ENCODE assay signal across 8 cellular contexts in genomic region chr2:37005118-37005868, GRCh38. TPM values are rescaled to one million over a fixed set of nuclear protein-coding genes. Genes with fewer than 3 reads are reported as not detected.
DNase-seq lines count a peak whose midpoint lies in the region; ATAC-seq and TF ChIP-seq lines count a peak whose summit lies in the region.

No MANE protein-coding gene starts in this region.

- WGBS in hepatocyte (ENCODE audit: low lambda C conversion rate, missing lambda C conversion rate), result 76% methylated on average over 8 of the region's 8 CpGs

- DNase-seq in activated CD8-positive, alpha-beta T cell treated with anti-CD3 and anti-CD28 coated beads, Interleukin-2, amount 10 ng/mL, durations not matched to agents 7 days and 5 days, result peak; percentile 47
- DNase-seq in hepatocyte (ENCODE audit: low spot score) (peak; percentile 28), type B pancreatic cell (ENCODE audit: extremely low spot score, unreplicated experiment) (no peak), LoVo (ENCODE audit: low spot score) (no peak), NCI-H187 (lab: John Stamatoyannopoulos, UW) (no peak)

- POLR2A ChIA-PET in activated CD8-positive, alpha-beta T cell treated with anti-CD3 and anti-CD28 coated beads, Interleukin-2, amount 10 ng/mL, durations not matched to agents 7 days and 5 days (lab: Charles Lee), result interaction anchor here (1.2 kb wide), 1 partner anchor 39 kb away, joined by 3 read pairs; the partner anchor contains the start of gene STRN

- H3K4me3 Mint-ChIP-seq in activated CD8-positive, alpha-beta T cell treated with anti-CD3 and anti-CD28 coated beads, Interleukin-2, amount 10 ng/mL, durations not matched to agents 7 days and 5 days, result no peak overlapping the region
- H3K4me3 Mint-ChIP-seq in type B pancreatic cell, result no peak overlapping the region

- H3K36me3 ChIP-seq in hepatocyte (replicated peaks; ENCODE audit: insufficient read depth, low read depth), result no peaks in the 10 kb centered on the region

- H3K9me3 Mint-ChIP-seq in activated CD8-positive, alpha-beta T cell treated with anti-CD3 and anti-CD28 coated beads, Interleukin-2, amount 10 ng/mL, durations not matched to agents 7 days and 5 days (ENCODE audit: insufficient read depth), result no peaks in the 10 kb centered on the region
- no peaks in the 10 kb centered on the region for H3K9me3 Mint-ChIP-seq in type B pancreatic cell

- no peaks in the 10 kb centered on the region for H3K9me2 ChIP-seq in hepatocyte (replicated peaks; ENCODE audit: insufficient read depth)

- peak overlapping the region; percentile 35 for H3K27ac Mint-ChIP-seq in activated CD8-positive, alpha-beta T cell treated with anti-CD3 and anti-CD28 coated beads, Interleukin-2, amount 10 ng/mL, durations not matched to agents 7 days and 5 days
- H3K27ac Mint-ChIP-seq in type B pancreatic cell, result no peak overlapping the region

- H3K4me3 ChIP-seq in GM12875 (ENCODE audit: low read depth, low read length) (no peak overlapping the region), hepatocyte (no peak overlapping the region)

- ATAC-seq in GM21515 (IDR thresholded peaks at IDR 0.05; ENCODE audit: unreplicated experiment) (peak; percentile 99), HG03575 (IDR thresholded peaks at IDR 0.05; ENCODE audit: extremely low read depth, insufficient number of reproducible peaks, low FRiP score, unreplicated experiment) (peak; percentile 98)
- ATAC-seq in activated CD8-positive, alpha-beta T cell treated with anti-CD3 and anti-CD28 coated beads, Interleukin-2, amount 10 ng/mL, durations not matched to agents 7 days and 5 days, result peak; percentile 95

- no peak overlapping the region for H2AFZ ChIP-seq in hepatocyte

- H3K4me1 ChIP-seq in hepatocyte (ENCODE audit: insufficient read depth), result peaks cover 4% of the 10 kb centered on the region

- no peaks in the 10 kb centered on the region for H3K27me3 Mint-ChIP-seq in activated CD8-positive, alpha-beta T cell treated with anti-CD3 and anti-CD28 coated beads, Interleukin-2, amount 10 ng/mL, durations not matched to agents 7 days and 5 days (ENCODE audit: low read depth)
- no peaks in the 10 kb centered on the region for H3K27me3 Mint-ChIP-seq in type B pancreatic cell

- peaks cover 35% of the 10 kb centered on the region for H3K36me3 Mint-ChIP-seq in activated CD8-positive, alpha-beta T cell treated with anti-CD3 and anti-CD28 coated beads, Interleukin-2, amount 10 ng/mL, durations not matched to agents 7 days and 5 days (ENCODE audit: low read depth)
- peaks cover 21% of the 10 kb centered on the region for H3K36me3 Mint-ChIP-seq in type B pancreatic cell

- no peaks in the 10 kb centered on the region for H3K9me3 ChIP-seq in hepatocyte (ENCODE audit: low read depth)

- CTCF ChIA-PET in activated CD8-positive, alpha-beta T cell treated with anti-CD3 and anti-CD28 coated beads, Interleukin-2, amount 10 ng/mL, durations not matched to agents 7 days and 5 days (lab: Charles Lee), result no interaction called here

- H3K27ac ChIP-seq in hepatocyte, result no peak overlapping the region

- no peaks in the 10 kb centered on the region for H3K79me2 ChIP-seq in hepatocyte

- H3K4me1 Mint-ChIP-seq in activated CD8-positive, alpha-beta T cell treated with anti-CD3 and anti-CD28 coated beads, Interleukin-2, amount 10 ng/mL, durations not matched to agents 7 days and 5 days (ENCODE audit: low read depth), result peaks cover 12% of the 10 kb centered on the region
- H3K4me1 Mint-ChIP-seq in type B pancreatic cell (ENCODE audit: unreplicated experiment), result no peaks in the 10 kb centered on the region

- H4K20me1 ChIP-seq in hepatocyte (ENCODE audit: insufficient read depth, poor library complexity, severe bottlenecking), result no peaks in the 10 kb centered on the region

- TF ChIP-seq CTCF in GM12875 (IDR thresholded peaks at IDR 0.05; ENCODE audit: borderline replicate concordance, insufficient read depth, low read depth, low read length), result peak; percentile 46; the same call in 1 of the 2 replicates
- peak; percentile 39 for TF ChIP-seq CTCF in hepatocyte (IDR thresholded peaks at IDR 0.05; ENCODE audit: poor library complexity)
- peak; percentile 60 for TF ChIP-seq CTCF in type B pancreatic cell (conservative IDR thresholded peaks at IDR 0.05)

- H3K27me3 ChIP-seq in hepatocyte, result no peaks in the 10 kb centered on the region

- H3K4me2 ChIP-seq in hepatocyte, result no peak overlapping the region

RNA-seq across cellular contexts. Expression of gene STRN, which starts 39.0 kb away (rescaled TPM):
- 10 to 100 TPM; 35.8 to 38.1 TPM for total RNA-seq in activated CD8-positive, alpha-beta T cell treated with anti-CD3 and anti-CD28 coated beads, Interleukin-2, amount 10 ng/mL, durations not matched to agents 7 days and 5 days
- total RNA-seq in hepatocyte (13.9 and 14.1 TPM in 2 replicates), type B pancreatic cell (ENCODE audit: low replicate concordance) (26.1 and 34.3 TPM in 2 replicates)
- polyA plus RNA-seq in hepatocyte, result 4.4 TPM in 2 replicates

Comparison
In these comparisons a context has a peak if more than half of its experiments do, and no peak if none do; other contexts are left out.
1. DNase-seq: peak in activated CD8-positive, alpha-beta T cell treated with anti-CD3 and anti-CD28 coated beads, Interleukin-2, amount 10 ng/mL, durations not matched to agents 7 days and 5 days (single experiment) and hepatocyte (single experiment); none in type B pancreatic cell (single experiment), LoVo (single experiment) and NCI-H187 (0 of 2).
2. Peak in every context shown above with its lines, with median percentiles within 50 percentile points of each other: CTCF ChIP-seq and ATAC-seq.